23 cellular contexts compared by ENCODE assay signal in genomic region chr1:208222376-208223110, GRCh38. TPM values are rescaled to one million over a fixed set of nuclear protein-coding genes. Genes with fewer than 3 reads are reported as not detected.
DNase-seq lines count a peak whose midpoint lies in the region; ATAC-seq, FAIRE-seq and TF ChIP-seq lines count a peak whose summit lies in the region.
"Had no signal": no experiment of that assay in that cellular context is flagged by ENCODE, and none has a peak within 500 bp of the region (broad histone marks: within the 10 kb centered on the region; RNA-seq: fewer than 3 reads in every experiment).

No MANE protein-coding gene starts in this region.

- in situ Hi-C loops in mammary epithelial cell (cut with MboI; ENCODE audit: low sequenced_read_pairs in 2 of 2): no loop called here

- DNase-seq in MCF 10A (ENCODE audit: unreplicated experiment): no peak
- no peak for DNase-seq in mammary epithelial cell
- DNase-seq in astrocyte (ENCODE audit: low read depth): no peak
- DNase-seq in lung (ENCODE audit: low spot score): no peak
- no peak for DNase-seq in NK-92 treated with Interleukin-12 subunit alpha and Interleukin-12 subunit beta, amount 100 ng/mL, for 24 hours (lab: John Stamatoyannopoulos, UW)
- no peak for DNase-seq in GM12891 (ENCODE audit: insufficient read length, low spot score)
- DNase-seq in NCI-H1105 (lab: John Stamatoyannopoulos, UW): no peak
- DNase-seq: activated CD4-positive, alpha-beta T cell treated with anti-CD3 and anti-CD28 coated beads, Interleukin-2, amount 10 ng/mL, durations not matched to agents 7 days and 5 days; Caco-2; foreskin melanocyte; H9; mesendoderm; NCI-H1436; NCI-H2171; NCI-H69; SHP77; small intestine; stimulated activated CD4-positive, alpha-beta T cell treated with anti-CD3 and anti-CD28 coated beads, Interleukin-4, amount 100 ng/mL, for 1 hour; stomach had no signal

- no peaks in the 10 kb centered on the region for H3K9me3 Mint-ChIP-seq in MCF 10A (ENCODE audit: unreplicated experiment)
- H3K9me3 Mint-ChIP-seq in astrocyte (ENCODE audit: unreplicated experiment): no peaks in the 10 kb centered on the region
- H3K9me3 Mint-ChIP-seq: activated CD4-positive, alpha-beta T cell treated with anti-CD3 and anti-CD28 coated beads, Interleukin-2, amount 10 ng/mL, durations not matched to agents 7 days and 5 days; activated T-helper 17 cell treated with anti-CD3 and anti-CD28 coated beads, Interleukin-2, amount 50 U/mL, for 72 hours; H9; natural killer cell treated with Interleukin-12 subunit alpha and Interleukin-12 subunit beta and Interleukin-15 and Interleukin-18, amount 100 ng/mL, for 72 hours; T-helper 1 cell treated with Interleukin-12 subunit alpha and Interleukin-12 subunit beta and Interleukin-4 antibody, amounts not matched to agents 30 μg/mL and 1 μg/mL, for 36 hours had no signal

- H3K4me1 ChIP-seq in mammary epithelial cell (ENCODE audit: insufficient read depth, low read length) (peaks cover 55% of the 10 kb centered on the region), astrocyte (ENCODE audit: insufficient read depth, low read length) (peaks cover 58% of the 10 kb centered on the region), lung (ENCODE audit: control insufficient read depth in 2 of 2, insufficient read depth in 2 of 2, low read length in 2 of 2) (peaks cover 9 to 41% of the 10 kb centered on the region in 2 donors), stomach smooth muscle (ENCODE audit: control insufficient read depth, insufficient read depth, low read length) (peaks cover 74% of the 10 kb centered on the region)

- no peaks in the 10 kb centered on the region for H4K20me1 ChIP-seq in mammary epithelial cell (ENCODE audit: insufficient read depth, low read length)
- no peaks in the 10 kb centered on the region for H4K20me1 ChIP-seq in astrocyte (ENCODE audit: insufficient read depth, low read length)

- no peak overlapping the region for H3K4me3 ChIP-seq in mammary epithelial cell (replicated peaks in 1 of 3; ENCODE audit: insufficient read depth in 1 of 3, low read depth in 2 of 3, low read length in 3 of 3)
- no peak overlapping the region for H3K4me3 ChIP-seq in astrocyte (ENCODE audit: insufficient read depth, low read depth, low read length)
- no peak overlapping the region for H3K4me3 ChIP-seq in lung
- no peak overlapping the region for H3K4me3 ChIP-seq in stomach smooth muscle (ENCODE audit: low read length in 2 of 2)
- H3K4me3 ChIP-seq: stomach had no signal

- TF ChIP-seq CTCF in MCF 10A (IDR thresholded peaks at IDR 0.05; ENCODE audit: unreplicated experiment) (no peak), mammary epithelial cell (conservative IDR thresholded peaks at IDR 0.05 in 1 of 2, IDR thresholded peaks at IDR 0.05 in 1 of 2; ENCODE audit: extremely low read depth in 1 of 2, insufficient read depth in 1 of 2, low read depth in 1 of 2, low read length in 2 of 2) (no peak), astrocyte (IDR thresholded peaks at IDR 0.05; ENCODE audit: insufficient read depth, low read depth, low read length) (no peak), lung (IDR thresholded peaks at IDR 0.05; ENCODE audit: control extremely low read depth, extremely low read depth) (no peak)

- 97% methylated on average over 14 of the region's 14 CpGs for WGBS in mammary epithelial cell (ENCODE audit: low coverage, missing lambda C conversion rate)
- 74 to 85% methylated on average over 14 of the region's 14 CpGs for WGBS in lung, 2 donors

- H3K9ac ChIP-seq in mammary epithelial cell (ENCODE audit: insufficient read depth, low read length): no peak overlapping the region
- peak overlapping the region; percentile 17 for H3K9ac ChIP-seq in astrocyte (ENCODE audit: low read length)
- no peak overlapping the region for H3K9ac ChIP-seq in stomach smooth muscle (ENCODE audit: low read length in 2 of 2)

- no peak for FAIRE-seq in astrocyte (lab: Jason Lieb, UNC)
- no peak for FAIRE-seq in GM12891 (lab: Jason Lieb, UNC)
- FAIRE-seq: small intestine had no signal

- H3K27ac Mint-ChIP-seq in MCF 10A (ENCODE audit: low read depth, unreplicated experiment): peak overlapping the region; percentile 79
- no peak overlapping the region for H3K27ac Mint-ChIP-seq in astrocyte (ENCODE audit: unreplicated experiment)
- H3K27ac Mint-ChIP-seq: activated CD4-positive, alpha-beta T cell treated with anti-CD3 and anti-CD28 coated beads, Interleukin-2, amount 10 ng/mL, durations not matched to agents 7 days and 5 days; activated T-helper 17 cell treated with anti-CD3 and anti-CD28 coated beads, Interleukin-2, amount 50 U/mL, for 72 hours; H9; natural killer cell treated with Interleukin-12 subunit alpha and Interleukin-12 subunit beta and Interleukin-15 and Interleukin-18, amount 100 ng/mL, for 72 hours; T-helper 1 cell treated with Interleukin-12 subunit alpha and Interleukin-12 subunit beta and Interleukin-4 antibody, amounts not matched to agents 30 μg/mL and 1 μg/mL, for 36 hours had no signal

- dilution Hi-C loops in mammary epithelial cell (cut with HindIII; ENCODE audit: low sequenced_read_pairs): no loop called here

- H3K4me3 Mint-ChIP-seq in MCF 10A (ENCODE audit: unreplicated experiment) (no peak overlapping the region), astrocyte (ENCODE audit: unreplicated experiment) (no peak overlapping the region)
- H3K4me3 Mint-ChIP-seq: activated CD4-positive, alpha-beta T cell treated with anti-CD3 and anti-CD28 coated beads, Interleukin-2, amount 10 ng/mL, durations not matched to agents 7 days and 5 days; activated T-helper 17 cell treated with anti-CD3 and anti-CD28 coated beads, Interleukin-2, amount 50 U/mL, for 72 hours; H9; natural killer cell treated with Interleukin-12 subunit alpha and Interleukin-12 subunit beta and Interleukin-15 and Interleukin-18, amount 100 ng/mL, for 72 hours; T-helper 1 cell treated with Interleukin-12 subunit alpha and Interleukin-12 subunit beta and Interleukin-4 antibody, amounts not matched to agents 30 μg/mL and 1 μg/mL, for 36 hours had no signal

- no TSS peak for BruUV-seq in MCF 10A (replicated peaks; lab: Mats Ljungman, UMichigan)
- no TSS peak for BruUV-seq in mammary epithelial cell (replicated peaks; lab: Mats Ljungman, UMichigan)

- no peaks in the 10 kb centered on the region for H3K9me3 ChIP-seq in mammary epithelial cell (replicated peaks; ENCODE audit: insufficient read depth, low read length)
- no peaks in the 10 kb centered on the region for H3K9me3 ChIP-seq in astrocyte (ENCODE audit: insufficient read depth, low read depth, low read length)
- no peaks in the 10 kb centered on the region for H3K9me3 ChIP-seq in lung (ENCODE audit: control insufficient read depth in 2 of 2, insufficient read depth in 1 of 2, low read length in 1 of 2)
- H3K9me3 ChIP-seq in stomach smooth muscle (ENCODE audit: control insufficient read depth in 2 of 2, low read length in 2 of 2): no peaks in the 10 kb centered on the region
- H3K9me3 ChIP-seq: Caco-2, stomach had no signal

- no peak for ATAC-seq in lung (ENCODE audit: insufficient read depth, low FRiP score)
- ATAC-seq: activated T-helper 17 cell treated with anti-CD3 and anti-CD28 coated beads, Interleukin-2, amount 50 U/mL, for 72 hours; natural killer cell treated with Interleukin-12 subunit alpha and Interleukin-12 subunit beta and Interleukin-15 and Interleukin-18, amount 100 ng/mL, for 72 hours had no signal

- H3K36me3 Mint-ChIP-seq in MCF 10A (ENCODE audit: insufficient read depth, unreplicated experiment) (no peaks in the 10 kb centered on the region), astrocyte (ENCODE audit: low read depth, unreplicated experiment) (peaks cover 2% of the 10 kb centered on the region)
- H3K36me3 Mint-ChIP-seq: natural killer cell treated with Interleukin-12 subunit alpha and Interleukin-12 subunit beta and Interleukin-15 and Interleukin-18, amount 100 ng/mL, for 72 hours had no signal

- H3K27me3 ChIP-seq in mammary epithelial cell (ENCODE audit: insufficient read depth, low read length) (no peaks in the 10 kb centered on the region), astrocyte (ENCODE audit: insufficient read depth, low read length) (no peaks in the 10 kb centered on the region), lung (ENCODE audit: control insufficient read depth, insufficient read depth) (no peaks in the 10 kb centered on the region), stomach smooth muscle (ENCODE audit: control insufficient read depth in 1 of 2, insufficient read depth in 2 of 2, low read length in 2 of 2) (no peaks in the 10 kb centered on the region)
- H3K27me3 ChIP-seq: stomach had no signal

- CTCF ChIA-PET in MCF 10A (lab: Yijun Ruan, JAX): interaction anchor here (0.6 to 19.3 kb wide), 20 partner anchors 8 to 1455 kb away, joined by 3 to 545 read pairs (median 5); partner anchors contain the start of gene PLXNA2
- CTCF ChIA-PET in mammary epithelial cell (lab: Charles Lee; ENCODE audit: low non-redundant PET): no interaction called here

- H3K4me2 ChIP-seq in mammary epithelial cell (ENCODE audit: insufficient read depth, low read depth, low read length) (no peak overlapping the region), astrocyte (ENCODE audit: low read length) (peak overlapping the region; percentile 68)

- peaks cover 43% of the 10 kb centered on the region for H3K4me1 Mint-ChIP-seq in MCF 10A (ENCODE audit: insufficient read depth, unreplicated experiment)
- H3K4me1 Mint-ChIP-seq in astrocyte (ENCODE audit: low read depth, unreplicated experiment): peaks cover 63% of the 10 kb centered on the region
- H3K4me1 Mint-ChIP-seq: activated CD4-positive, alpha-beta T cell treated with anti-CD3 and anti-CD28 coated beads, Interleukin-2, amount 10 ng/mL, durations not matched to agents 7 days and 5 days; activated T-helper 17 cell treated with anti-CD3 and anti-CD28 coated beads, Interleukin-2, amount 50 U/mL, for 72 hours had no signal

- H3K79me2 ChIP-seq in mammary epithelial cell (ENCODE audit: insufficient read depth, low read length) (peaks cover 84% of the 10 kb centered on the region), astrocyte (ENCODE audit: insufficient read depth, low read length) (peaks cover 14% of the 10 kb centered on the region)

- no peak for TF ChIP-seq POLR2A in GM12891 (IDR thresholded peaks at IDR 0.05; ENCODE audit: low read depth, low read length)

- H2AFZ ChIP-seq in mammary epithelial cell (ENCODE audit: low read depth, low read length) (no peak overlapping the region), astrocyte (ENCODE audit: low read depth, low read length) (peak overlapping the region; percentile 27)

- POLR2A ChIA-PET in MCF 10A (lab: Yijun Ruan, JAX): interaction anchor here (0.6 to 13.2 kb wide), 9 partner anchors 8 to 201 kb away, joined by 3 to 219 read pairs (median 8); partner anchors contain the start of gene PLXNA2

- H3K27ac ChIP-seq in mammary epithelial cell (ENCODE audit: insufficient read depth, low read depth, low read length): no peak overlapping the region
- peak overlapping the region; percentile 49 for H3K27ac ChIP-seq in astrocyte (ENCODE audit: low read depth, low read length)
- peak overlapping the region; percentile 24 to 51 for H3K27ac ChIP-seq in lung (ENCODE audit: low read depth in 1 of 2, low read length in 1 of 2)
- H3K27ac ChIP-seq in stomach smooth muscle (ENCODE audit: low read length): peak overlapping the region; percentile 32

- no peaks in the 10 kb centered on the region for H3K27me3 Mint-ChIP-seq in MCF 10A (ENCODE audit: insufficient read depth, unreplicated experiment)
- peaks cover 2% of the 10 kb centered on the region for H3K27me3 Mint-ChIP-seq in astrocyte (ENCODE audit: low read depth, unreplicated experiment)

- intact Hi-C loops in MCF 10A (cut with micrococcal nuclease) (no loop called here), mammary epithelial cell (cut with micrococcal nuclease) (no loop called here)

- no peaks in the 10 kb centered on the region for H3K36me3 ChIP-seq in mammary epithelial cell (ENCODE audit: insufficient read depth, low read length)
- H3K36me3 ChIP-seq in astrocyte (ENCODE audit: insufficient read depth, low read length): no peaks in the 10 kb centered on the region
- peaks cover 0 to 6% of the 10 kb centered on the region in 2 donors for H3K36me3 ChIP-seq in lung (ENCODE audit: control insufficient read depth in 2 of 2, insufficient read depth in 2 of 2, low read length in 2 of 2)
- no peaks in the 10 kb centered on the region for H3K36me3 ChIP-seq in stomach smooth muscle (ENCODE audit: control insufficient read depth in 2 of 2, insufficient read depth in 2 of 2, low read length in 2 of 2)

RNA-seq across cellular contexts. Expression of gene PLXNA2, which starts 21.6 kb away (rescaled TPM):
- total RNA-seq in MCF 10A (2022): 59.2 and 69.7 TPM in 2 replicates
- total RNA-seq in mammary epithelial cell: 10 to 100 TPM in 1 of 2 donors, 1 to 10 TPM in 1; 6.5 to 42.9 TPM
- polyA plus RNA-seq in mammary epithelial cell: 11.5 TPM
- polyA minus RNA-seq in mammary epithelial cell: 45.4 TPM
- total RNA-seq in astrocyte: 16.3 and 17.7 TPM in 2 replicates
- 100 to 1,000 TPM in 1 of 2 donors, 10 to 100 TPM in 1; 37.7 to 118 TPM for total RNA-seq in lung
- 10 to 100 TPM; 13.2 to 27.6 TPM for polyA plus RNA-seq in lung
- polyA plus RNA-seq in GM12891 (2012; ENCODE audit: low read depth, missing spikeins): 0.26 TPM
